ENCODE assay signal across 8 cellular contexts in the genomic region with DNA sequence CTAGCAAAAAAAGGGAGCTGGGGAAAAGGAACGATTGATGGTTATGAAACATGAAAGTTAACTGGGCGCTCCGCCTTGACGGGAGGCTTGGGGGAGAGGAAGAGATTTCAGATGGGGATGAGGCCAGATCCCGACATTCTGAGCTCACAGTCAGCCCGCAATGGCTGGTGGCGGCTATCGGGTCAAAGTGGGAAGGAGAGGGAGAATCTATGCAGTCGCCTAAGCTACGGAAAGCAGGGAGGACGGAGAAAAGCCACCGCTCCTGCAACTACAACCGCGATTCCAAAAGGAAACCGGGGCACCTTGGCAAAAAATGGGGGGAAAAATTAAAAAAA. TPM values are rescaled to one million over a fixed set of nuclear protein-coding genes. Genes with fewer than 3 reads are reported as not detected.
A peak's percentile ranks its signal among the peaks of the same experiment; 100 is the strongest.
DNase-seq lines count a peak whose midpoint lies in the region; ATAC-seq and TF ChIP-seq lines count a peak whose summit lies in the region.

No MANE protein-coding gene starts in this region.

- H3F3A ChIP-seq in PC-9 (ENCODE audit: insufficient read depth, low read depth): peaks cover 8% of the 10 kb centered on the region; the same call in 1 of the 2 replicates

- H2AFZ ChIP-seq in PC-9: peak overlapping the region; percentile 96
- peak overlapping the region; percentile 60 for H2AFZ ChIP-seq in neuron (ENCODE audit: low read depth, low read length)

- no peaks in the 10 kb centered on the region for H3K27me3 ChIP-seq in PC-9 (ENCODE audit: insufficient read depth, low read depth)
- no peaks in the 10 kb centered on the region for H3K27me3 ChIP-seq in neuron (ENCODE audit: insufficient read depth, low read length)

- H3K36me3 ChIP-seq in PC-9 (ENCODE audit: low read depth) (no peaks in the 10 kb centered on the region), neuron (ENCODE audit: insufficient read depth, low read length) (peaks cover 4% of the 10 kb centered on the region)

- no peaks in the 10 kb centered on the region for H4K20me1 ChIP-seq in PC-9 (ENCODE audit: insufficient read depth)

- in situ Hi-C loops in GM13976 (cut with MboI; ENCODE audit: low sequenced_read_pairs, unreplicated experiment): loop anchor here (25.0 kb wide), 1 partner anchor 370 kb away; no protein-coding TSS in a partner anchor

- POLR2A ChIA-PET in PC-9 (lab: Charles Lee; ENCODE audit: unreplicated experiment): interaction anchor here (0.5 to 1.5 kb wide), 11 partner anchors 19 to 1586 kb away, joined by 3 to 30 read pairs (median 6); a partner anchor contains a TSS

- H3K79me2 ChIP-seq in PC-9 (ENCODE audit: low read depth): peaks cover 59% of the 10 kb centered on the region

- H3K4me2 ChIP-seq in PC-9: peak overlapping the region; percentile 85

- no peaks in the 10 kb centered on the region for H3K9me2 ChIP-seq in PC-9 (ENCODE audit: insufficient read depth)

- H3K4me3 ChIP-seq in PC-9 (peak overlapping the region; percentile 82), epithelial cell of esophagus (ENCODE audit: low read length) (peak overlapping the region; percentile 85), neuron (ENCODE audit: low read length) (peak overlapping the region; percentile 83)

- H3K4me1 ChIP-seq in PC-9 (replicated peaks; ENCODE audit: insufficient read depth) (peaks cover 19% of the 10 kb centered on the region), neuron (ENCODE audit: insufficient read depth, low read length) (peaks cover 31% of the 10 kb centered on the region)

- ATAC-seq in HG02885 (IDR thresholded peaks at IDR 0.05; ENCODE audit: poor library complexity, unreplicated experiment) (no peak), HG03095 (IDR thresholded peaks at IDR 0.05; ENCODE audit: unreplicated experiment) (no peak), HG03457 (IDR thresholded peaks at IDR 0.05; ENCODE audit: unreplicated experiment) (no peak)

- BruUV-seq in PC-9 (replicated peaks; lab: Mats Ljungman, UMichigan): no TSS peak

- DNase-seq in GM13976 (ENCODE audit: low spot score) (peak; percentile 34), PC-9 (no peak), epithelial cell of esophagus (ENCODE audit: low read depth) (no peak), OCI-M1 (lab: John Stamatoyannopoulos, UW) (no peak)

- no peaks in the 10 kb centered on the region for H3K9me3 ChIP-seq in PC-9 (ENCODE audit: insufficient read depth, low read depth)
- no peaks in the 10 kb centered on the region for H3K9me3 ChIP-seq in neuron (ENCODE audit: low read length)

- no peak overlapping the region for H3K27ac ChIP-seq in PC-9

- CTCF ChIA-PET in PC-9 (lab: Charles Lee): no interaction called here

- intact Hi-C loops in PC-9 (cut with micrococcal nuclease; ENCODE audit: unreplicated experiment): loop anchor here (2.0 to 10.0 kb wide), 3 partner anchors 70 to 458 kb away; a partner anchor contains a TSS

- no peak for TF ChIP-seq CTCF in GM13976 (IDR thresholded peaks at IDR 0.05; ENCODE audit: borderline replicate concordance, control extremely low read depth, extremely low read depth, insufficient read depth, missing control alignments)
- TF ChIP-seq CTCF in PC-9 (conservative IDR thresholded peaks at IDR 0.05): no peak
- no peak for TF ChIP-seq CTCF in epithelial cell of esophagus (IDR thresholded peaks at IDR 0.05; ENCODE audit: insufficient read depth, low read depth, low read length, missing control alignments)

RNA-seq across cellular contexts. Expression of a gene that starts 0.5 kb away (rescaled TPM):
- 46.9 and 58.5 TPM in 2 replicates for total RNA-seq in PC-9 (2021)

RNA-seq across cellular contexts. Expression of a gene that starts 0.8 kb away (rescaled TPM):
- 18.6 and 19.4 TPM in 2 replicates for total RNA-seq in PC-9 (2021)

RNA-seq across cellular contexts. Expression of a gene that starts 39.2 kb away (rescaled TPM):
- total RNA-seq in PC-9 (2021): 59.8 and 61.7 TPM in 2 replicates
